Comparison of ENCODE assay signal across 9 cellular contexts in genomic region chr2:47033102-47033880, GRCh38.
DNase-seq lines count a peak whose midpoint lies in the region; ATAC-seq, FAIRE-seq and TF ChIP-seq lines count a peak whose summit lies in the region.
"Had no signal": no experiment of that assay in that cellular context is flagged by ENCODE, and none has a peak within 500 bp of the region (broad histone marks: within the 10 kb centered on the region; RNA-seq: fewer than 3 reads in every experiment).

No MANE protein-coding gene starts in this region.

- no peaks in the 10 kb centered on the region for H4K20me1 ChIP-seq in HepG2 (ENCODE audit: insufficient read depth, low read length)

- CTCF ChIA-PET in HepG2 (lab: Yijun Ruan, JAX; ENCODE audit: low intra/inter-chr PET ratio, low total read pairs) = no interaction called here

- no peak for TF ChIP-seq POLR2A in HepG2 (IDR thresholded peaks at IDR 0.05; ENCODE audit: insufficient read depth in 1 of 2, low read depth in 2 of 2, low read length in 2 of 2)

- in situ Hi-C loops in HepG2 (cut with HindIII; ENCODE audit: extremely low pct_ligation_motif_present, low pct_unique_long_range_greater_than_20kb) = no loop called here

- peak overlapping the region; percentile 4 to 53 (median 33); a peak in 5 of 6 replicates for H3K4me3 ChIP-seq in HepG2 (replicated peaks in 1 of 3; ENCODE audit: insufficient read depth in 1 of 3, low read depth in 2 of 3, low read length in 3 of 3)
- H3K4me3 ChIP-seq in thymus (ENCODE audit: low read length) = no peak overlapping the region

- H3K4me3 Mint-ChIP-seq in activated T-helper 17 cell treated with anti-CD3 and anti-CD28 coated beads, Interleukin-2, amount 50 U/mL, for 72 hours = no peak overlapping the region

- peak; percentile 28 for FAIRE-seq in HepG2 (lab: Jason Lieb, UNC)

- no peaks in the 10 kb centered on the region for H3K79me2 ChIP-seq in HepG2 (ENCODE audit: insufficient read depth, low read length)

- no peak overlapping the region for H2AFZ ChIP-seq in HepG2 (ENCODE audit: low read length)

- 0 out of 2 replicates have a peak, but pooled peaks have one; percentile 5 for TF ChIP-seq RAD21 in HepG2 (CRISPR knock-in tag; IDR thresholded peaks at IDR 0.05)

- peak; percentile 26 for DNase-seq in NCI-H748 (lab: John Stamatoyannopoulos, UW; ENCODE audit: unreplicated experiment)
- no peak for DNase-seq in NCI-H748 treated with DMSO at 0.1 percent for 48 hours (lab: John Stamatoyannopoulos, UW)
- DNase-seq in HepG2 (ENCODE audit: low spot score) = peak; percentile 28
- no peak for DNase-seq in NCI-H1436 treated with DMSO at 0.1 percent for 48 hours (lab: John Stamatoyannopoulos, UW)
- DNase-seq in anterior cingulate cortex (lab: John Stamatoyannopoulos, UW) = no peak
- DNase-seq: AML-193 had no signal

- H3K36me3 ChIP-seq in HepG2 (replicated peaks in 1 of 2; ENCODE audit: control insufficient read depth in 1 of 2, insufficient read depth in 2 of 2, low read length in 2 of 2) (peaks cover 6 to 18% of the 10 kb centered on the region in 2 experiments), thymus (ENCODE audit: control insufficient read depth, insufficient read depth) (peaks cover 90% of the 10 kb centered on the region)

- H3K27ac Mint-ChIP-seq in activated T-helper 17 cell treated with anti-CD3 and anti-CD28 coated beads, Interleukin-2, amount 50 U/mL, for 72 hours = peak overlapping the region; percentile 62

- H3K27me3 ChIP-seq in HepG2 (ENCODE audit: control insufficient read depth in 1 of 2, insufficient read depth in 2 of 2, low read length in 2 of 2) (no peaks in the 10 kb centered on the region), thymus (ENCODE audit: control insufficient read depth, insufficient read depth) (no peaks in the 10 kb centered on the region)

- no peaks in the 10 kb centered on the region for H3K9me3 Mint-ChIP-seq in activated T-helper 17 cell treated with anti-CD3 and anti-CD28 coated beads, Interleukin-2, amount 50 U/mL, for 72 hours

- H3K27ac ChIP-seq in HepG2 (ENCODE audit: extremely low read length, insufficient read depth, low read length) (peak overlapping the region; percentile 99), thymus (ENCODE audit: low read depth) (peak overlapping the region; percentile 80)

- peaks cover 90% of the 10 kb centered on the region for H3K4me1 ChIP-seq in HepG2 (ENCODE audit: insufficient read depth, low read length)
- H3K4me1 ChIP-seq in thymus (ENCODE audit: control insufficient read depth, insufficient read depth, low read length) = no peaks in the 10 kb centered on the region

- H3K9ac ChIP-seq in HepG2 (ENCODE audit: insufficient read depth, low read depth, low read length) = peak overlapping the region; percentile 98

- ATAC-seq in activated T-helper 17 cell treated with anti-CD3 and anti-CD28 coated beads, Interleukin-2, amount 50 U/mL, for 72 hours (replicated peaks) = no peak
- ATAC-seq in HepG2 (peak; percentile 5), HG03378 (IDR thresholded peaks at IDR 0.05; ENCODE audit: unreplicated experiment) (no peak)

- WGBS in HepG2 (ENCODE audit: low lambda C conversion rate) = 33% methylated on average over 11 of the region's 12 CpGs
- 93% methylated on average over 12 of the region's 12 CpGs for WGBS in thymus

- H3K9me3 ChIP-seq in HepG2 (ENCODE audit: low read length) (no peaks in the 10 kb centered on the region), thymus (ENCODE audit: control insufficient read depth) (no peaks in the 10 kb centered on the region)

- no peaks in the 10 kb centered on the region for H3K27me3 Mint-ChIP-seq in activated T-helper 17 cell treated with anti-CD3 and anti-CD28 coated beads, Interleukin-2, amount 50 U/mL, for 72 hours

- no peak for TF ChIP-seq CTCF in HepG2 (CRISPR knock-in tag; IDR thresholded peaks at IDR 0.05)

- POLR2A ChIA-PET in HepG2 (lab: Yijun Ruan, JAX) = interaction anchor here (1.0 to 1.4 kb wide), 3 partner anchors 22 to 95 kb away, joined by 3 to 4 read pairs (median 3); no protein-coding TSS in a partner anchor

- H3K4me2 ChIP-seq in HepG2 (ENCODE audit: low read depth, low read length) = peak overlapping the region; percentile 81

- TF ChIP-seq EP300 in HepG2 (IDR thresholded peaks at IDR 0.05; ENCODE audit: low read depth in 2 of 2, low read length in 2 of 2) (no peak), HepG2 (CRISPR knock-in tag; IDR thresholded peaks at IDR 0.05; ENCODE audit: borderline replicate concordance) (no peak)

- intact Hi-C loops in HepG2 (cut with micrococcal nuclease; ENCODE audit: unreplicated experiment) = no loop called here

- BruUV-seq in HepG2 (replicated peaks; lab: Mats Ljungman, UMichigan) = no TSS peak

- H3K4me1 Mint-ChIP-seq in activated T-helper 17 cell treated with anti-CD3 and anti-CD28 coated beads, Interleukin-2, amount 50 U/mL, for 72 hours = no peaks in the 10 kb centered on the region

- H3K36me3 Mint-ChIP-seq in activated T-helper 17 cell treated with anti-CD3 and anti-CD28 coated beads, Interleukin-2, amount 50 U/mL, for 72 hours (ENCODE audit: low read depth) = peaks cover 65% of the 10 kb centered on the region

TF ChIP-seq in HepG2, 621 proteins besides CTCF, POLR2A, EP300 and RAD21 (continues in another document):
- TF ChIP-seq RFX1 (IDR thresholded peaks at IDR 0.05) = peak; percentile 11; the same call in 1 of the 2 replicates
- TF ChIP-seq REPIN1 (CRISPR knock-in tag; IDR thresholded peaks at IDR 0.05; ENCODE audit: borderline replicate concordance, low read depth) = no peak
- no peak for TF ChIP-seq ZNF333 (CRISPR knock-in tag; IDR thresholded peaks at IDR 0.05; ENCODE audit: borderline replicate concordance)
- TF ChIP-seq MEF2D (CRISPR knock-in tag; IDR thresholded peaks at IDR 0.05) = peak; percentile 37; the same call in 1 of the 2 replicates
- no peak for TF ChIP-seq ATF7 (IDR thresholded peaks at IDR 0.05)
- TF ChIP-seq ATF7 (CRISPR knock-in tag; IDR thresholded peaks at IDR 0.05) = peak; percentile 45; the same call in 1 of the 2 replicates
- TF ChIP-seq FOSL2 (CRISPR knock-in tag; IDR thresholded peaks at IDR 0.05) = peak; percentile 42
- TF ChIP-seq MIXL1 (CRISPR knock-in tag; IDR thresholded peaks at IDR 0.05) = peak; percentile 57; the same call in 1 of the 2 replicates
- TF ChIP-seq PPARG (CRISPR knock-in tag; conservative IDR thresholded peaks at IDR 0.05) = peak; percentile 36; the same call in 1 of the 2 replicates
- peak; percentile 71 for TF ChIP-seq MAX (IDR thresholded peaks at IDR 0.05)
- TF ChIP-seq EEA1 (CRISPR knock-in tag; IDR thresholded peaks at IDR 0.05; ENCODE audit: borderline replicate concordance) = 0 out of 2 replicates have a peak, but pooled peaks have one; percentile 61
- peak; percentile 54; the same call in 1 of the 2 replicates for TF ChIP-seq SRY (CRISPR knock-in tag; IDR thresholded peaks at IDR 0.05)
- no peak for TF ChIP-seq TFDP2 (CRISPR knock-in tag; IDR thresholded peaks at IDR 0.05)
- TF ChIP-seq DBP (CRISPR knock-in tag; IDR thresholded peaks at IDR 0.05; ENCODE audit: not compliant biosample characterization) = peak; percentile 9
- 0 out of 2 replicates have a peak, but pooled peaks have one; percentile 37 for TF ChIP-seq ZBTB7B (CRISPR knock-in tag; IDR thresholded peaks at IDR 0.05)
- TF ChIP-seq ZNF225 (CRISPR knock-in tag; IDR thresholded peaks at IDR 0.05) = peak; percentile 74; the same call in 1 of the 2 replicates

Comparison
In these comparisons a context has a peak if more than half of its experiments do, and no peak if none do; other contexts are left out.
1. DNase-seq: peak in NCI-H748 (single experiment) and HepG2 (single experiment); none in NCI-H748 treated with DMSO at 0.1 percent for 48 hours (single experiment), NCI-H1436 treated with DMSO at 0.1 percent for 48 hours (single experiment) and anterior cingulate cortex (0 of 58).